ENCODE assay signal across 27 cellular contexts in genomic region chr6:6479706-6480250, GRCh38.
"Had no signal": no experiment of that assay in that cellular context is flagged by ENCODE, and none has a peak within 500 bp of the region (broad histone marks: within the 10 kb centered on the region; RNA-seq: fewer than 3 reads in every experiment).

No MANE protein-coding gene starts in this region.

- H3K36me3 ChIP-seq: esophagus squamous epithelium, gastrocnemius medialis, sigmoid colon had no signal

- H3K4me3 ChIP-seq: esophagus squamous epithelium, gastrocnemius medialis, lung, sigmoid colon, testis had no signal

- H3K4me1 Mint-ChIP-seq: activated naive CD4-positive, alpha-beta T cell treated with anti-CD3 and anti-CD28 coated beads, Interleukin-2, amount 50 U/mL, for 24 hours; naive thymus-derived CD4-positive, alpha-beta T cell; neural crest cell; stimulated activated naive B cell treated with anti-CD40 and anti-IgM and Interleukin-4, amounts not matched to agents 10 μg/mL and 1 μg/mL and 100 μg/mL, for 72 hours; T-helper 17 cell had no signal

- DNase-seq: activated CD4-positive, alpha-beta T cell treated with anti-CD3 and anti-CD28 coated beads for 1 hour; activated CD4-positive, alpha-beta T cell treated with anti-CD3 and anti-CD28 coated beads, Interleukin-2, amount 50 U/mL, for 1 hour; activated CD8-positive, alpha-beta T cell treated with anti-CD3 and anti-CD28 coated beads, Interleukin-2, amount 10 ng/mL, durations not matched to agents 7 days and 5 days; activated gamma-delta T cell treated with Interleukin-2 at 50 U/mL for 16 hours; aorta; dermis blood vessel endothelial cell; effector CD8-positive, alpha-beta T cell; esophagus squamous epithelium; gastrocnemius medialis; head of caudate nucleus; islet precursor cell; left colon; naive thymus-derived CD4-positive, alpha-beta T cell; occipital lobe; posterior cingulate gyrus; sigmoid colon; stimulated activated CD4-positive, alpha-beta T cell treated with anti-CD3 and anti-CD28 coated beads, Interleukin-2, amount 100 ng/mL, for 48 hours; stimulated activated CD8-positive, alpha-beta memory T cell treated with anti-CD3 and anti-CD28 coated beads, Interleukin-4, amount 100 ng/mL, for 48 hours; stimulated activated naive B cell treated with anti-CD40 and anti-IgM and Interleukin-4, amounts not matched to agents 10 μg/mL and 1 μg/mL and 100 μg/mL, for 72 hours; SW 1271; T-helper 17 cell; testis had no signal

- ATAC-seq: activated CD8-positive, alpha-beta T cell treated with anti-CD3 and anti-CD28 coated beads, Interleukin-2, amount 10 ng/mL, durations not matched to agents 7 days and 5 days; gastrocnemius medialis; left colon; naive thymus-derived CD4-positive, alpha-beta T cell; stimulated activated naive B cell treated with anti-CD40 and anti-IgM and Interleukin-4, amounts not matched to agents 10 μg/mL and 1 μg/mL and 100 μg/mL, for 72 hours; T-helper 17 cell had no signal

- H3K27ac Mint-ChIP-seq: activated CD8-positive, alpha-beta T cell treated with anti-CD3 and anti-CD28 coated beads, Interleukin-2, amount 10 ng/mL, durations not matched to agents 7 days and 5 days; activated naive CD4-positive, alpha-beta T cell treated with anti-CD3 and anti-CD28 coated beads, Interleukin-2, amount 50 U/mL, for 24 hours; brain; naive thymus-derived CD4-positive, alpha-beta T cell; stimulated activated naive B cell treated with anti-CD40 and anti-IgM and Interleukin-4, amounts not matched to agents 10 μg/mL and 1 μg/mL and 100 μg/mL, for 72 hours; T-helper 17 cell; type B pancreatic cell had no signal

- H3K27me3 ChIP-seq: gastrocnemius medialis, sigmoid colon, testis had no signal

- H3K27ac ChIP-seq: esophagus squamous epithelium, gastrocnemius medialis, sigmoid colon, testis had no signal

- H3K9me3 Mint-ChIP-seq: type B pancreatic cell had no signal

- H3K4me1 ChIP-seq: esophagus squamous epithelium, gastrocnemius medialis, sigmoid colon, testis had no signal

- H3K36me3 Mint-ChIP-seq: activated naive CD4-positive, alpha-beta T cell treated with anti-CD3 and anti-CD28 coated beads, Interleukin-2, amount 50 U/mL, for 24 hours; brain; naive thymus-derived CD4-positive, alpha-beta T cell; type B pancreatic cell had no signal

- H3K4me3 Mint-ChIP-seq: activated CD8-positive, alpha-beta T cell treated with anti-CD3 and anti-CD28 coated beads, Interleukin-2, amount 10 ng/mL, durations not matched to agents 7 days and 5 days; activated naive CD4-positive, alpha-beta T cell treated with anti-CD3 and anti-CD28 coated beads, Interleukin-2, amount 50 U/mL, for 24 hours; naive thymus-derived CD4-positive, alpha-beta T cell; neural crest cell; stimulated activated naive B cell treated with anti-CD40 and anti-IgM and Interleukin-4, amounts not matched to agents 10 μg/mL and 1 μg/mL and 100 μg/mL, for 72 hours; T-helper 17 cell; type B pancreatic cell had no signal

- H3K9me3 ChIP-seq: gastrocnemius medialis, sigmoid colon, testis had no signal
